In the genomic region with DNA sequence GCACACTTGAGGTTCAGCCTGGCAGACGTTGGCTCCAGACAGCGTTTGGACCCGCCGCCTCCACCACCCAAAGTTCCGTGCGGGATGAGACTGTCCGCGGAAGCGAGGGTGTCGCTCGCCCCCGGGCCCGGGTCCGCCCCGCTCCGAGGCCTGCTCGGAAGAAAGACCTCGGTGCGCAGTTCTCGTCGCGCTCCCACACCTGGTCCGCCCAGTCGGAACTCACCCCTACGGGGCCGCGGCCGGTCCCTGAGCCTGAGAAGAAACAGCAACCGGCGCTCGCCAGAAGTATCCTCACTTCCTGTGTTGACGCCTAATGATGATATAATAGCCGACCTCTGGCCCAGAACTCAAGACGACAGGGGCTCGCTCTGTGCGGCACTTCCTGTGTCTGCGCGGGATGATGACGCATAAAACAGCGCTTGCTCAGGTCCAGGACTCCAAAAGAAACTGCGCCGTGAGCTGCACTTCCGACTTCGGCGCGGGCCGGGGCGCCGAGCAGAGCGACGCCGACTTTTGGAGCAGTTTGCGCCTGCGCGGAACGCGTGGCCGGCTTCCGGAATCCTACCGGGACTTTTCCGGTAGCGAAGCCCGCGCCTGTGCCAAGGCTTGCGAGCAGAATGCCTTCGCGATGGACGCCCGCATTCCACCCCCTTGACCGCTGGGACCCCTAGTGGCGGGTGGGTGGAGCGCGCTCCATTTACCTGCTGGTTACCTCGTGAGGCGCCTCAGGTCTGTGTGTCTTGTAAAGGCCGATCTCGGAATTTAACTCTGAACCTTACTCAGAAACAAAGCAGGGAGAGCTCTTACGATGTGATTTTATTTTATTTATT, we compare ENCODE assay signal across 8 cellular contexts. TPM values are rescaled to one million over a fixed set of nuclear protein-coding genes. Genes with fewer than 3 reads are reported as not detected.
DNase-seq lines count a peak whose midpoint lies in the region; ATAC-seq and TF ChIP-seq lines count a peak whose summit lies in the region.
"Not testable (repeated sequence)": the region's sequence is repeated elsewhere in the genome, so short reads cannot be mapped to it uniquely, and the experiment has no call there.

A gene (minus strand): TSS at position 323 of the 830 bp plus-strand sequence. CDS start 1,539 bp downstream, outside the sequence.

- H3K36me3 ChIP-seq in right lobe of liver = not testable (repeated sequence)

- TF ChIP-seq CTCF in CD14-positive monocyte (IDR thresholded peaks at IDR 0.05) (peak; percentile 36), right lobe of liver (IDR thresholded peaks at IDR 0.05) (peak; percentile 20 to 37 (median 31))

- ATAC-seq in GM19372 (IDR thresholded peaks at IDR 0.05; ENCODE audit: low read depth, unreplicated experiment) (peak; percentile 93), HG03558 (IDR thresholded peaks at IDR 0.05; ENCODE audit: extremely low read depth, unreplicated experiment) (peak; percentile 83), right lobe of liver (peak; percentile 93 to 96 (median 95))

- DNase-seq in CD14-positive monocyte (ENCODE audit: low spot score) (peak; percentile 99), NCI-H774 (lab: John Stamatoyannopoulos, UW) (peak; percentile 87), dermis microvascular lymphatic vessel endothelial cell (ENCODE audit: low read depth in 2 of 2) (peak; percentile 98 to 99), right lobe of liver (peak; percentile 95 to 98 (median 97))
- DNase-seq in activated CD4-positive, alpha-beta T cell treated with anti-CD3 and anti-CD28 coated beads, Interleukin-2, amount 50 U/mL, for 4 hours = peak; percentile 90 to 93
- DNase-seq in stimulated activated CD4-positive, alpha-beta T cell treated with anti-CD3 and anti-CD28 coated beads, Interleukin-4, amount 100 ng/mL, for 4 hours = peak; percentile 96 to 100

- peak within 1 kb of the TSS; percentile 91 for H3K4me3 Mint-ChIP-seq in CD14-positive monocyte

- 0% methylated on average over 11 of the region's 78 CpGs for WGBS in right lobe of liver (ENCODE audit: insufficient coverage, low coverage, low lambda C conversion rate, missing lambda C conversion rate)

- H3K9me3 Mint-ChIP-seq in CD14-positive monocyte = not testable (repeated sequence)

- intact Hi-C loops in CD14-positive monocyte (cut with micrococcal nuclease); right lobe of liver (cut with DNase I): not testable (repeated sequence)

- H3K27me3 Mint-ChIP-seq in CD14-positive monocyte (ENCODE audit: low read depth in 3 of 3) = not testable (repeated sequence)

- H3K9me3 ChIP-seq in right lobe of liver = not testable (repeated sequence)

- peak within 1 kb of the TSS; percentile 91 to 98 (median 97) for H3K27ac Mint-ChIP-seq in CD14-positive monocyte

- H3K4me1 ChIP-seq in right lobe of liver = not testable (repeated sequence)

- peak; percentile 77 for TF ChIP-seq POLR2A in right lobe of liver (IDR thresholded peaks at IDR 0.05)

- H3K27me3 ChIP-seq in right lobe of liver = not testable (repeated sequence)

- peak within 1 kb of the TSS; percentile 50 to 65 (median 58) for H3K4me3 ChIP-seq in right lobe of liver

- H3K4me1 Mint-ChIP-seq in CD14-positive monocyte = not testable (repeated sequence)

- H3K27ac ChIP-seq in right lobe of liver = peak within 1 kb of the TSS; percentile 37 to 74 (median 63)

- H3K36me3 Mint-ChIP-seq in CD14-positive monocyte = peaks cover 17 to 33% of the 10 kb centered on the region in 2 donors

RNA-seq across cellular contexts. Expression of the gene that starts here (rescaled TPM):
- polyA plus RNA-seq in CD14-positive monocyte = 10 to 100 TPM in 1 of 2 donors, 1 to 10 TPM in 1; 4.4 to 13.3 TPM
- 2.8 and 11.4 TPM in 2 replicates for total RNA-seq in dermis microvascular lymphatic vessel endothelial cell
- total RNA-seq in right lobe of liver = 10 to 100 TPM in 4 of 6 experiments, 1 to 10 TPM in 2; 8.4 to 25.2 (median 11.0) TPM

Comparison
In these comparisons a context has a peak if more than half of its experiments do, and no peak if none do; other contexts are left out.
1. Peak in every context shown above with its lines: DNase-seq, ATAC-seq, H3K4me3 ChIP-seq and H3K27ac ChIP-seq.